8 cellular contexts compared by ENCODE assay signal in genomic region chr2:60548844-60549243, GRCh38. TPM values are rescaled to one million over a fixed set of nuclear protein-coding genes. Genes with fewer than 3 reads are reported as not detected.
DNase-seq lines count a peak whose midpoint lies in the region; ATAC-seq and TF ChIP-seq lines count a peak whose summit lies in the region.

No MANE protein-coding gene starts in this region.

- peaks cover 40% of the 10 kb centered on the region for H3K36me3 Mint-ChIP-seq in GM23338 (ENCODE audit: low read depth)

- H3K9me2 ChIP-seq in GM23338 (ENCODE audit: insufficient read depth) = no peaks in the 10 kb centered on the region

- peak overlapping the region; percentile 82 for H3K27ac ChIP-seq in GM23338 (ENCODE audit: low read depth)
- H3K27ac ChIP-seq in Peyer's patch = peak overlapping the region; percentile 70 to 92 (median 82)
- H3K27ac ChIP-seq in esophagus squamous epithelium = peak overlapping the region; percentile 81 to 91 (median 90)
- peak overlapping the region; percentile 76 to 95 (median 87) for H3K27ac ChIP-seq in sigmoid colon

- no peaks in the 10 kb centered on the region for H3F3A ChIP-seq in GM23338 (replicated peaks; ENCODE audit: low read depth)

- peak overlapping the region; percentile 97 for H3K4me3 Mint-ChIP-seq in GM23338

- H3K27ac Mint-ChIP-seq in GM23338 = peak overlapping the region; percentile 97

- no peak overlapping the region for H2AFZ ChIP-seq in GM23338

- H3K4me1 Mint-ChIP-seq in GM23338 = peaks cover 50% of the 10 kb centered on the region

- CTCF ChIA-PET in HEK293T (lab: Yijun Ruan, JAX) = interaction anchor here (1.6 kb wide), 1 partner anchor 14 kb away, joined by 4 read pairs; no protein-coding TSS in a partner anchor

- H3K9me3 ChIP-seq in Peyer's patch (no peaks in the 10 kb centered on the region), esophagus squamous epithelium (no peaks in the 10 kb centered on the region), sigmoid colon (no peaks in the 10 kb centered on the region)

- H3K27me3 ChIP-seq in GM23338 (ENCODE audit: insufficient read depth) = no peaks in the 10 kb centered on the region
- H3K27me3 ChIP-seq in Peyer's patch = peaks cover 0 to 10% of the 10 kb centered on the region in 2 donors
- peaks cover 0 to 96% (median 6%) of the 10 kb centered on the region in 4 donors for H3K27me3 ChIP-seq in esophagus squamous epithelium
- peaks cover 0 to 28% (median 0%) of the 10 kb centered on the region in 3 donors for H3K27me3 ChIP-seq in sigmoid colon

- H3K9me3 Mint-ChIP-seq in GM23338 = no peaks in the 10 kb centered on the region; the same call in 2 of the 3 replicates

- peaks cover 4% of the 10 kb centered on the region for H3K27me3 Mint-ChIP-seq in GM23338 (ENCODE audit: insufficient read depth, low read depth, poor library complexity)

- H3K4me3 ChIP-seq in GM23338 = peak overlapping the region; percentile 89
- H3K4me3 ChIP-seq in Peyer's patch = peak overlapping the region; percentile 57 to 79 (median 68)
- H3K4me3 ChIP-seq in esophagus squamous epithelium = peak overlapping the region; percentile 57 to 78 (median 73)
- H3K4me3 ChIP-seq in sigmoid colon = peak overlapping the region; percentile 68 to 83 (median 76)

- H3K4me2 ChIP-seq in GM23338 = peak overlapping the region; percentile 85

- peaks cover 9% of the 10 kb centered on the region; the same call in 1 of the 2 replicates for H3K36me3 ChIP-seq in GM23338 (ENCODE audit: insufficient read depth)
- peaks cover 0 to 5% (median 0%) of the 10 kb centered on the region in 3 donors for H3K36me3 ChIP-seq in Peyer's patch
- H3K36me3 ChIP-seq in esophagus squamous epithelium = peaks cover 0 to 5% (median 0%) of the 10 kb centered on the region in 3 donors
- H3K36me3 ChIP-seq in sigmoid colon = no peaks in the 10 kb centered on the region

- no peak for TF ChIP-seq POLR2A in Peyer's patch (IDR thresholded peaks at IDR 0.05)
- TF ChIP-seq POLR2A in esophagus squamous epithelium (IDR thresholded peaks at IDR 0.05) = no peak
- TF ChIP-seq POLR2A in sigmoid colon (IDR thresholded peaks at IDR 0.05) = no peak

- DNase-seq in GM23338 (ENCODE audit: low spot score) = peak; percentile 68
- DNase-seq in Peyer's patch = no peak
- no peak for DNase-seq in esophagus squamous epithelium (lab: John Stamatoyannopoulos, UW)
- no peak for DNase-seq in sigmoid colon
- no peak for DNase-seq in AG08396 (ENCODE audit: low spot score)
- no peak for DNase-seq in HEK293T (ENCODE audit: extremely low spot score)
- DNase-seq in NCI-H524 treated with DMSO at 0.1 percent for 48 hours (lab: John Stamatoyannopoulos, UW) = no peak

- peaks cover 12% of the 10 kb centered on the region for H4K20me1 ChIP-seq in GM23338 (replicated peaks; ENCODE audit: insufficient read depth)

- H3K4me1 ChIP-seq in GM23338 (ENCODE audit: insufficient read depth) (peaks cover 32% of the 10 kb centered on the region), Peyer's patch (peaks cover 0 to 32% (median 10%) of the 10 kb centered on the region in 4 donors), esophagus squamous epithelium (peaks cover 29 to 98% (median 35%) of the 10 kb centered on the region in 3 donors), sigmoid colon (peaks cover 0 to 75% (median 56%) of the 10 kb centered on the region in 4 donors)

- intact Hi-C loops in esophagus squamous epithelium (cut with DNase I) (no loop called here), sigmoid colon (cut with DNase I) (loop anchor here (5.0 kb wide), 1 partner anchor 332 kb away; no protein-coding TSS in a partner anchor)

- POLR2A ChIA-PET in HEK293T (lab: Yijun Ruan, JAX) = no interaction called here

- H3K79me2 ChIP-seq in GM23338 (replicated peaks; ENCODE audit: insufficient read depth) = peaks cover 93% of the 10 kb centered on the region

- peak; percentile 4 for ATAC-seq in GM23338
- ATAC-seq in HG03460 (IDR thresholded peaks at IDR 0.05; ENCODE audit: unreplicated experiment) = no peak

- no peak for TF ChIP-seq EP300 in sigmoid colon (IDR thresholded peaks at IDR 0.05)

- no peak for TF ChIP-seq CTCF in GM23338 (conservative IDR thresholded peaks at IDR 0.05; ENCODE audit: low read depth in 2 of 2)
- no peak for TF ChIP-seq CTCF in Peyer's patch (IDR thresholded peaks at IDR 0.05)
- TF ChIP-seq CTCF in esophagus squamous epithelium (IDR thresholded peaks at IDR 0.05) = no peak
- no peak for TF ChIP-seq CTCF in sigmoid colon (IDR thresholded peaks at IDR 0.05)

- 13 to 24% methylated on average over 9 of the region's 9 CpGs for WGBS in esophagus squamous epithelium, 2 donors
- 7 to 21% methylated on average over 9 of the region's 9 CpGs for WGBS in sigmoid colon, 2 donors

TF ChIP-seq in GM23338, 12 proteins besides CTCF, POLR2A, EP300 and RAD21:
- peak; percentile 29; the same call in 1 of the 2 replicates for TF ChIP-seq POLR2AphosphoS5 (IDR thresholded peaks at IDR 0.05; ENCODE audit: low read depth)
- no peak for TF ChIP-seq JUNB (IDR thresholded peaks at IDR 0.05; ENCODE audit: unreplicated experiment)
TF ChIP-seq in GM23338: peak in this region for 1.

TF ChIP-seq in HEK293T, 16 proteins besides CTCF, POLR2A, EP300 and RAD21:
- TF ChIP-seq SP1 (IDR thresholded peaks at IDR 0.05) = no peak
- no peak for TF ChIP-seq HDGF (IDR thresholded peaks at IDR 0.05; ENCODE audit: borderline replicate concordance)
- TF ChIP-seq, protein P1, sequence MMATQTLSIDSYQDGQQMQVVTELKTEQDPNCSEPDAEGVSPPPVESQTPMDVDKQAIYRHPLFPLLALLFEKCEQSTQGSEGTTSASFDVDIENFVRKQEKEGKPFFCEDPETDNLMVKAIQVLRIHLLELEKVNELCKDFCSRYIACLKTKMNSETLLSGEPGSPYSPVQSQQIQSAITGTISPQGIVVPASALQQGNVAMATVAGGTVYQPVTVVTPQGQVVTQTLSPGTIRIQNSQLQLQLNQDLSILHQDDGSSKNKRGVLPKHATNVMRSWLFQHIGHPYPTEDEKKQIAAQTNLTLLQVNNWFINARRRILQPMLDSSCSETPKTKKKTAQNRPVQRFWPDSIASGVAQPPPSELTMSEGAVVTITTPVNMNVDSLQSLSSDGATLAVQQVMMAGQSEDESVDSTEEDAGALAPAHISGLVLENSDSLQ (IDR thresholded peaks at IDR 0.05) = no peak
- TF ChIP-seq NFRKB (IDR thresholded peaks at IDR 0.05) = no peak
- no peak for TF ChIP-seq L3MBTL2 (conservative IDR thresholded peaks at IDR 0.05)
- TF ChIP-seq ZNF384 (IDR thresholded peaks at IDR 0.05) = no peak
- TF ChIP-seq ARNT (IDR thresholded peaks at IDR 0.05) = no peak
- no peak for TF ChIP-seq ELF4 (IDR thresholded peaks at IDR 0.05)
- no peak for TF ChIP-seq SUZ12 (IDR thresholded peaks at IDR 0.05)
- no peak for TF ChIP-seq FOXM1 (IDR thresholded peaks at IDR 0.05; ENCODE audit: borderline replicate concordance)
- TF ChIP-seq LEF1 (IDR thresholded peaks at IDR 0.05; ENCODE audit: borderline replicate concordance) = no peak
- no peak for TF ChIP-seq CTBP1 (IDR thresholded peaks at IDR 0.05; ENCODE audit: borderline replicate concordance)
- TF ChIP-seq FOXK2 (IDR thresholded peaks at IDR 0.05) = no peak
- no peak for TF ChIP-seq TARDBP (IDR thresholded peaks at IDR 0.05)
- TF ChIP-seq BHLHE40 (IDR thresholded peaks at IDR 0.05; ENCODE audit: borderline replicate concordance) = no peak
- no peak for TF ChIP-seq FOXA1 (IDR thresholded peaks at IDR 0.05)

RNA-seq across cellular contexts. Expression of gene BCL11A, which starts 4.6 kb away (rescaled TPM):
- total RNA-seq in GM23338 (2014; rRNA removed; shearing (Covaris generic)) = 49.2 and 57.5 TPM in 2 replicates
- polyA plus RNA-seq in GM23338 (2016; fragmentation: Nextera tagmentation; extraction: Ambion mirVana) = 72.5 and 77.6 TPM in 2 replicates
- total RNA-seq in Peyer's patch = 10 to 100 TPM; 35.4 to 94.9 (median 68.8) TPM
- total RNA-seq in esophagus squamous epithelium = 10 to 100 TPM; 23.9 to 46.2 (median 33.8) TPM
- total RNA-seq in sigmoid colon = 10 to 100 TPM; 16.3 to 39.6 (median 19.7) TPM
- 10 to 100 TPM in 1 of 3 donors, 1 to 10 TPM in 2; 3.6 to 14.5 (median 4.4) TPM for polyA plus RNA-seq in sigmoid colon
